ENCODE assay signal across 17 cellular contexts in the genomic region with DNA sequence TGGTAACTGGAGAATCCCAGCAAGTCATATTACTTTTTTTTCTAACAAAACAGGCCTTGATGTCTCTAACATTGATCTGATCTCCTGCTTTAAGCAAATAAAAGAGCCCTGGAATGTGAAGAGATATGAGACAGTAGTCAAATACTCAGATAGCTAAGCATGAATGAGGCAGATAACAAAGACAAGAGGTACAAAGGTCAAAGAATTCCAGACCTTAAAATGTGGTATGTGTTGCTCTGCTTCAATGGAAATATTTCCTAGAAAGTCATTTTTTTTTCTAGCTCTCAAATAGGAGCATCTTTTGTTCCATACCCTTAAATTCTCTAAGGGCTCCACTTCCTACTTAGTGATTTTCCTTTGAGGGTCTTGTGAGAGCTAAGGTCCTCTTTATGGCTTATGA. TPM values are rescaled to one million over a fixed set of nuclear protein-coding genes. Genes with fewer than 3 reads are reported as not detected.
DNase-seq lines count a peak whose midpoint lies in the region; ATAC-seq, FAIRE-seq and TF ChIP-seq lines count a peak whose summit lies in the region.
"Had no signal": no experiment of that assay in that cellular context is flagged by ENCODE, and none has a peak within 500 bp of the region (broad histone marks: within the 10 kb centered on the region; RNA-seq: fewer than 3 reads in every experiment).

No MANE protein-coding gene starts in this region.

- H3F3A ChIP-seq in SK-N-SH (replicated peaks; ENCODE audit: insufficient read depth), result peaks cover 15% of the 10 kb centered on the region

- H3K27ac ChIP-seq in A549 (no peak overlapping the region), SK-N-SH (ENCODE audit: low read depth in 2 of 2, low read length in 1 of 2) (no peak overlapping the region)
- H3K27ac ChIP-seq: BLaER1 treated with 17β-estradiol and CSF1 and Interleukin-3, amounts not matched to agents 10 nM and 100 nM; GM23248 had no signal

- peak; percentile 56 for FAIRE-seq in A549 (lab: Jason Lieb, UNC)
- FAIRE-seq: G401.6, GM12891 had no signal

- H3K36me3 Mint-ChIP-seq in neural crest cell (ENCODE audit: low read depth), result peaks cover 64% of the 10 kb centered on the region

- POLR2A ChIA-PET in A549 (lab: Yijun Ruan, JAX), result no interaction called here
- POLR2A ChIA-PET in SK-N-SH (lab: Yijun Ruan, JAX), result no interaction called here

- TF ChIP-seq CTCF in A549 (IDR thresholded peaks at IDR 0.05) (no peak), neural crest cell (conservative IDR thresholded peaks at IDR 0.05) (no peak), SK-N-SH (IDR thresholded peaks at IDR 0.05) (no peak)

- peak overlapping the region; percentile 31 for H3K4me3 Mint-ChIP-seq in neural crest cell
- H3K4me3 Mint-ChIP-seq: B cell; CD8-positive, alpha-beta T cell had no signal

- H3K9me3 ChIP-seq in A549 (peaks cover 79% of the 10 kb centered on the region), SK-N-SH (peaks cover 16% of the 10 kb centered on the region)

- H3K4me3 ChIP-seq in A549, result no peak overlapping the region
- H3K4me3 ChIP-seq in SK-N-SH (ENCODE audit: low read depth in 2 of 2, low read length in 1 of 2), result no peak overlapping the region
- H3K4me3 ChIP-seq: BLaER1 treated with 17β-estradiol and CSF1 and Interleukin-3, amounts not matched to agents 10 nM and 100 nM; GM23248; HAP-1 had no signal

- H3K79me2 ChIP-seq in SK-N-SH (ENCODE audit: insufficient read depth), result peaks cover 12% of the 10 kb centered on the region; the same call in 1 of the 2 replicates

- no peak overlapping the region for H3K9ac ChIP-seq in SK-N-SH
- H3K9ac ChIP-seq: BLaER1 treated with 17β-estradiol and CSF1 and Interleukin-3, amounts not matched to agents 10 nM and 100 nM; GM23248 had no signal

- H3K4me1 ChIP-seq in A549, result no peaks in the 10 kb centered on the region
- no peaks in the 10 kb centered on the region for H3K4me1 ChIP-seq in SK-N-SH (ENCODE audit: control insufficient read depth in 1 of 2, insufficient read depth in 2 of 2, low read depth in 1 of 2, low read length in 1 of 2)
- H3K4me1 ChIP-seq: BLaER1 treated with 17β-estradiol and CSF1 and Interleukin-3, amounts not matched to agents 10 nM and 100 nM; HAP-1 had no signal

- TF ChIP-seq POLR2A in A549 (IDR thresholded peaks at IDR 0.05; ENCODE audit: low read length), result no peak

- H2AFZ ChIP-seq in SK-N-SH (ENCODE audit: low read depth), result no peak overlapping the region
- H2AFZ ChIP-seq: GM23248 had no signal

- ATAC-seq in A549, result no peak
- no peak for ATAC-seq in GM18868 (IDR thresholded peaks at IDR 0.05; ENCODE audit: unreplicated experiment)
- ATAC-seq: CD8-positive, alpha-beta T cell had no signal

- no peak for TF ChIP-seq RAD21 in A549 (conservative IDR thresholded peaks at IDR 0.05 in 1 of 2, IDR thresholded peaks at IDR 0.05 in 1 of 2)
- TF ChIP-seq RAD21 in SK-N-SH (IDR thresholded peaks at IDR 0.05; ENCODE audit: low read length), result no peak

- CTCF ChIA-PET in A549 (lab: Yijun Ruan, JAX), result no interaction called here
- CTCF ChIA-PET in SK-N-SH (lab: Yijun Ruan, JAX), result no interaction called here

- peaks cover 23% of the 10 kb centered on the region for H3K9me3 Mint-ChIP-seq in neural crest cell

- no peak for TF ChIP-seq EP300 in A549 (IDR thresholded peaks at IDR 0.05)
- TF ChIP-seq EP300 in SK-N-SH (IDR thresholded peaks at IDR 0.05; ENCODE audit: borderline replicate concordance in 1 of 2, low read depth in 1 of 2, low read length in 1 of 2), result no peak

- H3K9me2 ChIP-seq in SK-N-SH, result peaks cover 2% of the 10 kb centered on the region; the same call in 1 of the 2 replicates

- H4K20me1 ChIP-seq in SK-N-SH (ENCODE audit: insufficient read depth), result no peaks in the 10 kb centered on the region

- H3K27me3 ChIP-seq in SK-N-SH (ENCODE audit: insufficient read depth), result no peaks in the 10 kb centered on the region
- H3K27me3 ChIP-seq: BLaER1 treated with 17β-estradiol and CSF1 and Interleukin-3, amounts not matched to agents 10 nM and 100 nM had no signal

- no peaks in the 10 kb centered on the region for H3K27me3 Mint-ChIP-seq in neural crest cell (ENCODE audit: low read depth)
- H3K27me3 Mint-ChIP-seq: B cell, IgD-negative memory B cell had no signal

- DNase-seq in A549 (ENCODE audit: low read depth in 1 of 2, low spot score in 1 of 2) (no peak), HuH-7 (ENCODE audit: low spot score) (peak; percentile 20), amniotic epithelial cell (ENCODE audit: low read depth) (peak; percentile 13), neural crest cell (ENCODE audit: low read depth, low spot score) (no peak), SK-N-SH (no peak)
- no peak for DNase-seq in central memory CD4-positive, alpha-beta T cell
- DNase-seq: 8988T; Calu3; CD8-positive, alpha-beta T cell; GM23248 had no signal

- H3K36me3 ChIP-seq in SK-N-SH (replicated peaks in 1 of 2; ENCODE audit: control insufficient read depth in 1 of 2, insufficient read depth in 2 of 2, low read length in 1 of 2), result peaks cover 0 to 59% of the 10 kb centered on the region in 2 experiments
- H3K36me3 ChIP-seq: HAP-1 had no signal

- no peak overlapping the region for H3K27ac Mint-ChIP-seq in neural crest cell (ENCODE audit: unreplicated experiment)
- H3K27ac Mint-ChIP-seq: B cell; CD8-positive, alpha-beta T cell; IgD-negative memory B cell had no signal

- no peak overlapping the region for H3K4me2 ChIP-seq in A549
- H3K4me2 ChIP-seq in SK-N-SH, result no peak overlapping the region
- H3K4me2 ChIP-seq: BLaER1 treated with 17β-estradiol and CSF1 and Interleukin-3, amounts not matched to agents 10 nM and 100 nM had no signal

- no peaks in the 10 kb centered on the region for H3K4me1 Mint-ChIP-seq in neural crest cell
- H3K4me1 Mint-ChIP-seq: B cell, IgD-negative memory B cell had no signal

TF ChIP-seq in A549, 52 proteins besides CTCF, POLR2A, EP300 and RAD21 (continues in another document):
- TF ChIP-seq KDM5A (IDR thresholded peaks at IDR 0.05) (no peak), HEYL (CRISPR knock-in tag; IDR thresholded peaks at IDR 0.05) (no peak), SMC3 (IDR thresholded peaks at IDR 0.05) (no peak), HOXA7 (CRISPR knock-in tag; IDR thresholded peaks at IDR 0.05) (no peak), POLR2AphosphoS2 (conservative IDR thresholded peaks at IDR 0.05; ENCODE audit: low read length) (no peak), ZC3H11A (IDR thresholded peaks at IDR 0.05) (no peak), KDM1A (IDR thresholded peaks at IDR 0.05; ENCODE audit: low read depth) (no peak), CHD4 (IDR thresholded peaks at IDR 0.05; ENCODE audit: borderline replicate concordance) (no peak), EHF (CRISPR knock-in tag; IDR thresholded peaks at IDR 0.05) (no peak), TFCP2L1 (CRISPR knock-in tag; IDR thresholded peaks at IDR 0.05) (no peak), SREBF2 (IDR thresholded peaks at IDR 0.05) (no peak), RCOR1 (IDR thresholded peaks at IDR 0.05; ENCODE audit: low read depth, low read length) (no peak), TP53 (CRISPR knock-in tag; IDR thresholded peaks at IDR 0.05) (no peak)

TF ChIP-seq in SK-N-SH, 30 proteins besides CTCF, POLR2A, EP300 and RAD21:
- TF ChIP-seq TEAD4 (IDR thresholded peaks at IDR 0.05; ENCODE audit: borderline replicate concordance, insufficient read depth), result no peak
- TF ChIP-seq TAF1 (IDR thresholded peaks at IDR 0.05; ENCODE audit: borderline replicate concordance, low read depth, low read length), result no peak

RNA-seq across cellular contexts. Expression of a gene that starts 54.6 kb away (rescaled TPM):
- polyA plus RNA-seq in A549 (2011; rRNA removed) (10.0 and 12.1 TPM in 2 replicates), A549 (2017; fragmentation: RNase III; extraction: RNeasy Plus Mini Kit Qiagen cat#74134 plus additional on column Dnase treatment) (7.6 to 10.6 TPM (median 7.8 TPM) in 3 replicates), SK-N-SH (2012; rRNA removed) (3.1 and 4.2 TPM in 2 replicates)
- polyA plus RNA-seq in A549 (2012; cell fraction: cytosol; rRNA removed), result 4.2 and 4.7 TPM in 2 replicates
- polyA plus RNA-seq in A549 (2012; cell fraction: nucleus; rRNA removed), result 2.4 and 3.9 TPM in 2 replicates
- polyA minus RNA-seq in A549 (2011; rRNA and poly(A)+ RNA removed), result 15.1 and 15.7 TPM in 2 replicates
- total RNA-seq in neural crest cell, result 36.8 and 37.6 TPM in 2 replicates
- polyA plus RNA-seq in SK-N-SH (2012; cell fraction: cytosol; rRNA removed), result 3.9 and 5.2 TPM in 2 replicates
- polyA plus RNA-seq in SK-N-SH (2012; cell fraction: nucleus; rRNA removed), result 3.4 and 6.1 TPM in 2 replicates

Comparison
In these comparisons a context has a peak if more than half of its experiments do, and no peak if none do; other contexts are left out.
1. DNase-seq: peak in HuH-7 (single experiment) and amniotic epithelial cell (single experiment); none in A549 (0 of 2), neural crest cell (single experiment), central memory CD4-positive, alpha-beta T cell (single experiment) and SK-N-SH (single experiment).